Comparison of ENCODE assay signal across 24 cellular contexts in the genomic region with DNA sequence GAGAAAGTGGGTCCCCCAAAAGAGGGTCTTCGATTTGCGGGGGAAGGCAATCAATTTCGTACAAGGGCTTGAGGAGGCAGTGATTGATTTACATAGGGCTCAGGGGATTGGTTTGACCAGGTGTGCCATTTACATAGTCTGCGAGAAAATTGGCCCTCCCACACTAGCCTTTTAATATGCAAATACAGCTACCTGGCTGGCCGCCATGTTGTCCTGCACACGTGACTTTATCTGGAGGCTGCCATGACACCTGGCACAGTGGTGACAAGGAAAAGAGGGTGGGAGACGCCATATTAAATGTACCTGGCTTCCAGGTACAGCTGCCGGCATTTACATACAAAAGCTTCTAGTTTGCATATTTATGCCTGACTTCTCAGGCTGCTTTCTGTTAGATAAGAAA.
A peak's percentile ranks its signal among the peaks of the same experiment; 100 is the strongest.
DNase-seq lines count a peak whose midpoint lies in the region; ATAC-seq, FAIRE-seq and TF ChIP-seq lines count a peak whose summit lies in the region.
"Had no signal": no experiment of that assay in that cellular context is flagged by ENCODE, and none has a peak within 500 bp of the region (broad histone marks: within the 10 kb centered on the region; RNA-seq: fewer than 3 reads in every experiment).

No MANE protein-coding gene starts in this region.

- H3K4me3 Mint-ChIP-seq in GM23338, result no peak overlapping the region
- H3K4me3 Mint-ChIP-seq: T-cell had no signal

- no peaks in the 10 kb centered on the region for H3F3A ChIP-seq in GM23338 (replicated peaks; ENCODE audit: low read depth)

- H2AFZ ChIP-seq in GM23338, result no peak overlapping the region
- H2AFZ ChIP-seq: PC-9 had no signal

- DNase-seq in GM23338 (ENCODE audit: low spot score) (peak; percentile 52), NCI-H1105 (lab: John Stamatoyannopoulos, UW) (peak; percentile 20), NCI-H748 (lab: John Stamatoyannopoulos, UW; ENCODE audit: unreplicated experiment) (peak; percentile 85), iPS DF 19.7 (ENCODE audit: low read depth, low spot score) (peak; percentile 38), GM10248 (ENCODE audit: extremely low spot score) (no peak), epidermal melanocyte (ENCODE audit: insufficient read length, low spot score) (no peak), small intestine (no peak)
- DNase-seq: ACHN, GF-D8, KG1, MV-4-11, NCI-H1436, NCI-H2081 treated with DMSO at 0.1 percent for 48 hours, NCI-H446, NCI-H82, PC-9, SIG-M5, T-cell, T-helper 9 cell had no signal

- no peak overlapping the region for H3K4me2 ChIP-seq in GM23338
- H3K4me2 ChIP-seq: PC-9 had no signal

- H3K36me3 Mint-ChIP-seq in GM23338 (ENCODE audit: low read depth), result peaks cover 6% of the 10 kb centered on the region; the same call in 1 of the 3 replicates
- H3K36me3 Mint-ChIP-seq: T-cell had no signal

- no peak overlapping the region for H3K27ac ChIP-seq in GM23338 (ENCODE audit: low read depth)
- no peak overlapping the region for H3K27ac ChIP-seq in small intestine (ENCODE audit: low read depth in 1 of 2, low read length in 1 of 2)
- H3K27ac ChIP-seq: C4-2B, PC-9, RWPE1 had no signal

- H3K27me3 Mint-ChIP-seq in GM23338 (ENCODE audit: insufficient read depth, low read depth, poor library complexity), result peaks cover 1% of the 10 kb centered on the region
- H3K27me3 Mint-ChIP-seq: T-cell had no signal

- ATAC-seq in GM23338, result no peak; the same call in 2 of the 3 replicates
- ATAC-seq: GM12878, HepG2, SK-N-SH treated with all-trans-retinoic acid at 6 μM for 48 hours, T-cell had no signal

- peaks cover 6% of the 10 kb centered on the region; the same call in 2 of the 3 replicates for H3K9me3 Mint-ChIP-seq in GM23338

- H3K4me1 ChIP-seq in GM23338 (ENCODE audit: insufficient read depth) (no peaks in the 10 kb centered on the region), small intestine (ENCODE audit: control insufficient read depth in 2 of 2, insufficient read depth in 1 of 2, low read depth in 1 of 2, low read length in 1 of 2) (no peaks in the 10 kb centered on the region)

- TF ChIP-seq CTCF in GM23338 (conservative IDR thresholded peaks at IDR 0.05; ENCODE audit: low read depth in 2 of 2), result no peak
- no peak for TF ChIP-seq CTCF in GM10248 (IDR thresholded peaks at IDR 0.05; ENCODE audit: control extremely low read depth, extremely low read depth, low read depth, missing control alignments)

- FAIRE-seq in small intestine (lab: Jason Lieb, UNC), result no peak
- FAIRE-seq: GM12878, HepG2 had no signal

- H3K79me2 ChIP-seq in GM23338 (replicated peaks; ENCODE audit: insufficient read depth), result no peaks in the 10 kb centered on the region

- H4K20me1 ChIP-seq in GM23338 (replicated peaks; ENCODE audit: insufficient read depth), result no peaks in the 10 kb centered on the region

- POLR2A ChIA-PET in GM10248 (lab: Yijun Ruan, JAX), result no interaction called here

- no peaks in the 10 kb centered on the region for H3K9me3 ChIP-seq in small intestine (ENCODE audit: control insufficient read depth, low read depth)

- WGBS in small intestine, 3 donors, result 81 to 93% (median 88%) methylated on average over 8 of the region's 8 CpGs

- H3K4me3 ChIP-seq in GM23338 (no peak overlapping the region), small intestine (ENCODE audit: low read depth in 1 of 2, low read length in 2 of 2) (no peak overlapping the region)
- H3K4me3 ChIP-seq: GM12878, PC-9 had no signal

- no peaks in the 10 kb centered on the region for H3K36me3 ChIP-seq in GM23338 (ENCODE audit: insufficient read depth)
- H3K36me3 ChIP-seq in small intestine (ENCODE audit: control insufficient read depth in 2 of 2, insufficient read depth in 2 of 2, low read length in 2 of 2), result no peaks in the 10 kb centered on the region

- no peaks in the 10 kb centered on the region for H3K27me3 ChIP-seq in GM23338 (ENCODE audit: insufficient read depth)
- H3K27me3 ChIP-seq in small intestine (ENCODE audit: control insufficient read depth in 2 of 2, insufficient read depth in 2 of 2, low read length in 2 of 2), result no peaks in the 10 kb centered on the region

- no peaks in the 10 kb centered on the region; the same call in 1 of the 2 replicates for H3K9me2 ChIP-seq in GM23338 (ENCODE audit: insufficient read depth)

- no peak overlapping the region for H3K27ac Mint-ChIP-seq in GM23338
- H3K27ac Mint-ChIP-seq: T-cell had no signal

- H3K4me1 Mint-ChIP-seq in GM23338, result peaks cover 7% of the 10 kb centered on the region
- H3K4me1 Mint-ChIP-seq: T-cell had no signal

- CTCF ChIA-PET in GM10248 (lab: Yijun Ruan, JAX), result interaction anchor here (0.6 to 1.7 kb wide), 4 partner anchors 9 to 35 kb away, joined by 3 to 5 read pairs (median 3); no protein-coding TSS in a partner anchor

TF ChIP-seq in GM23338, 12 proteins besides CTCF, POLR2A, EP300 and RAD21:
- TF ChIP-seq CREB1 (CRISPR knock-in tag; IDR thresholded peaks at IDR 0.05; ENCODE audit: low read depth), result 0 out of 2 replicates have a peak, but pooled peaks have one; percentile 27
- TF ChIP-seq POLR2AphosphoS5 (IDR thresholded peaks at IDR 0.05; ENCODE audit: low read depth), result no peak
- peak; percentile 67; the same call in 1 of the 2 replicates for TF ChIP-seq ZNF114 (CRISPR knock-in tag; IDR thresholded peaks at IDR 0.05)

Comparison
In these comparisons a context has a peak if more than half of its experiments do, and no peak if none do; other contexts are left out.
1. DNase-seq: peak in GM23338 (single experiment), NCI-H1105 (single experiment), NCI-H748 (single experiment) and iPS DF 19.7 (single experiment); none in GM10248 (single experiment), epidermal melanocyte (single experiment) and small intestine (single experiment).